1 cellular context compared by ENCODE assay signal in the genomic region with DNA sequence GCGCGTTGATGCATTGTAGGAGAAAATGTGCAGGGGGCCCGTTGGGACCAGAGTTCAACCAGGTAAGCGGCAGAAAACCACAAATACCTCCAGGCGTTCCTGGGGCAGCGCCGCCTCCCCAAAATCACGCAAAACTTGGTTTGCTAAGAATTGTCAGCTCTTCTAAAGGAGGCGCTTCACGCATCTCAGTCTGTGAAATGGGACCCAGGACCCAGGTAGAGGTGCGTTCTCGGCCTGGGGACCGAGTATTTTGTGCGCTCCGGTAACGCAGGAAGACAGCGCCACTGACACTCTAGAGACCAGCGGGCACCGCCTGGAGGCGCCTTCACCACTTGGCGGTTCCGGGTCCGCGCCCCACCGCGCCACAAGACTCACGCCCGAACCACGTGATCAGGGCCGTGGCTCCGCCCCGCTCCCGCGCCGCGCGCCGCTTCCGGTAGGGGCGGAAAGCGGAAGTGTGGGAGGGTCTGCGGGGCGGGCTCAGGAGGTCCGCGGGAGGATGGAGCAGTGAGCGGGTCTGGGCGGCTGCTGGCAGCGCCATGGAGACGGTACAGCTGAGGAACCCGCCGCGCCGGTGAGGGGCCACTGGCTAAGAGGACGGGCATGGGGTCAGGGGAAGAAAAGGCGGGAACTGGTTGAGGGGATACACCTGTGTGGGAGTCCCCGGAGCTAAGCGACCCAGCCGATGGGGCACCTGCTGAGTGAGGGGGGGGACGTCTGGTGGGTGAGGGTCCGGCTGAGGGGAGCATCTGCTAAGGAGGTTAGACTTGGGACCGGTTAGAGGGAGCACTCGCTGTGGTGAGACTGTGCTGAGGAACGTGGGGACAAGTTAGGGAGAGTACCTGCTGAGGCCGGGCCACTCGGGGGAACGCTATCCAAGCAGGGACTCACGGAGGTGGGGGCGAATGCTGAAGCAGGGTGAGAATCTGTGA.
TF ChIP-seq lines count a peak whose summit lies in the region.

A gene (plus strand): TSS at position 483 of the 932 bp plus-strand sequence. CDS start 57 bp downstream, at position 540.

TF ChIP-seq in GM12878, 131 proteins besides CTCF, POLR2A, EP300 and RAD21 (continued from another document and continues in another):
- TF ChIP-seq, protein P1, sequence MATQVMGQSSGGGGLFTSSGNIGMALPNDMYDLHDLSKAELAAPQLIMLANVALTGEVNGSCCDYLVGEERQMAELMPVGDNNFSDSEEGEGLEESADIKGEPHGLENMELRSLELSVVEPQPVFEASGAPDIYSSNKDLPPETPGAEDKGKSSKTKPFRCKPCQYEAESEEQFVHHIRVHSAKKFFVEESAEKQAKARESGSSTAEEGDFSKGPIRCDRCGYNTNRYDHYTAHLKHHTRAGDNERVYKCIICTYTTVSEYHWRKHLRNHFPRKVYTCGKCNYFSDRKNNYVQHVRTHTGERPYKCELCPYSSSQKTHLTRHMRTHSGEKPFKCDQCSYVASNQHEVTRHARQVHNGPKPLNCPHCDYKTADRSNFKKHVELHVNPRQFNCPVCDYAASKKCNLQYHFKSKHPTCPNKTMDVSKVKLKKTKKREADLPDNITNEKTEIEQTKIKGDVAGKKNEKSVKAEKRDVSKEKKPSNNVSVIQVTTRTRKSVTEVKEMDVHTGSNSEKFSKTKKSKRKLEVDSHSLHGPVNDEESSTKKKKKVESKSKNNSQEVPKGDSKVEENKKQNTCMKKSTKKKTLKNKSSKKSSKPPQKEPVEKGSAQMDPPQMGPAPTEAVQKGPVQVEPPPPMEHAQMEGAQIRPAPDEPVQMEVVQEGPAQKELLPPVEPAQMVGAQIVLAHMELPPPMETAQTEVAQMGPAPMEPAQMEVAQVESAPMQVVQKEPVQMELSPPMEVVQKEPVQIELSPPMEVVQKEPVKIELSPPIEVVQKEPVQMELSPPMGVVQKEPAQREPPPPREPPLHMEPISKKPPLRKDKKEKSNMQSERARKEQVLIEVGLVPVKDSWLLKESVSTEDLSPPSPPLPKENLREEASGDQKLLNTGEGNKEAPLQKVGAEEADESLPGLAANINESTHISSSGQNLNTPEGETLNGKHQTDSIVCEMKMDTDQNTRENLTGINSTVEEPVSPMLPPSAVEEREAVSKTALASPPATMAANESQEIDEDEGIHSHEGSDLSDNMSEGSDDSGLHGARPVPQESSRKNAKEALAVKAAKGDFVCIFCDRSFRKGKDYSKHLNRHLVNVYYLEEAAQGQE (IDR thresholded peaks at IDR 0.05; ENCODE audit: low read depth, low read length), result no peak
- TF ChIP-seq, protein P2, sequence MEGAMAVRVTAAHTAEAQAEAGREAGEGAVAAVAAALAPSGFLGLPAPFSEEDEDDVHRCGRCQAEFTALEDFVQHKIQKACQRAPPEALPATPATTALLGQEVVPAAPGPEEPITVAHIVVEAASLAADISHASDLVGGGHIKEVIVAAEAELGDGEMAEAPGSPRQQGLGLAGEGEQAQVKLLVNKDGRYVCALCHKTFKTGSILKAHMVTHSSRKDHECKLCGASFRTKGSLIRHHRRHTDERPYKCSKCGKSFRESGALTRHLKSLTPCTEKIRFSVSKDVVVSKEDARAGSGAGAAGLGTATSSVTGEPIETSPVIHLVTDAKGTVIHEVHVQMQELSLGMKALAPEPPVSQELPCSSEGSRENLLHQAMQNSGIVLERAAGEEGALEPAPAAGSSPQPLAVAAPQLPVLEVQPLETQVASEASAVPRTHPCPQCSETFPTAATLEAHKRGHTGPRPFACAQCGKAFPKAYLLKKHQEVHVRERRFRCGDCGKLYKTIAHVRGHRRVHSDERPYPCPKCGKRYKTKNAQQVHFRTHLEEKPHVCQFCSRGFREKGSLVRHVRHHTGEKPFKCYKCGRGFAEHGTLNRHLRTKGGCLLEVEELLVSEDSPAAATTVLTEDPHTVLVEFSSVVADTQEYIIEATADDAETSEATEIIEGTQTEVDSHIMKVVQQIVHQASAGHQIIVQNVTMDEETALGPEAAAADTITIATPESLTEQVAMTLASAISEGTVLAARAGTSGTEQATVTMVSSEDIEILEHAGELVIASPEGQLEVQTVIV (IDR thresholded peaks at IDR 0.05; ENCODE audit: borderline replicate concordance, partially characterized antibody), result peak; percentile 91
- TF ChIP-seq GATAD2B (conservative IDR thresholded peaks at IDR 0.05; ENCODE audit: low read depth) (peak; percentile 94), TBL1XR1 (IDR thresholded peaks at IDR 0.05; ENCODE audit: low read depth, low read length) (peak; percentile 20; the same call in 1 of the 2 replicates), CREB1 (IDR thresholded peaks at IDR 0.05; ENCODE audit: low read depth) (peak; percentile 60; the same call in 1 of the 2 replicates), CHD4 (IDR thresholded peaks at IDR 0.05) (no peak), YY1 (IDR thresholded peaks at IDR 0.05; ENCODE audit: low read depth, low read length) (no peak; the same call in 1 of the 2 replicates), JUNB (IDR thresholded peaks at IDR 0.05) (no peak), RUNX3 (IDR thresholded peaks at IDR 0.05; ENCODE audit: low read length) (peak; percentile 81), PAX5 (IDR thresholded peaks at IDR 0.05; ENCODE audit: borderline replicate concordance, low read depth, low read length) (peak; percentile 61; the same call in 1 of the 2 replicates), CEBPB (IDR thresholded peaks at IDR 0.05; ENCODE audit: borderline replicate concordance in 1 of 2, low read depth in 2 of 2, low read length in 2 of 2) (no peak), SPI1 (IDR thresholded peaks at IDR 0.05; ENCODE audit: borderline replicate concordance, insufficient read depth, low read depth, low read length) (peak; percentile 95), TCF3 (IDR thresholded peaks at IDR 0.05; ENCODE audit: borderline replicate concordance, insufficient read depth, low read depth, low read length) (peak; percentile 55; the same call in 1 of the 2 replicates), STAT1 (conservative IDR thresholded peaks at IDR 0.05) (no peak), SREBF1 (IDR thresholded peaks at IDR 0.05; ENCODE audit: low read length) (no peak), FOS (IDR thresholded peaks at IDR 0.05; ENCODE audit: borderline replicate concordance, extremely low read depth, insufficient read length) (no peak), CREM (IDR thresholded peaks at IDR 0.05; ENCODE audit: low read depth) (peak; percentile 30; the same call in 1 of the 2 replicates), MYB (IDR thresholded peaks at IDR 0.05; ENCODE audit: borderline replicate concordance, low read depth, low read length) (0 out of 2 replicates have a peak, but pooled peaks have one; percentile 63), BACH1 (IDR thresholded peaks at IDR 0.05; ENCODE audit: borderline replicate concordance) (peak; percentile 45; the same call in 1 of the 2 replicates), RBBP5 (conservative IDR thresholded peaks at IDR 0.05) (no peak), RFX5 (IDR thresholded peaks at IDR 0.05; ENCODE audit: low read depth, low read length) (no peak), TCF12 (IDR thresholded peaks at IDR 0.05; ENCODE audit: low read depth, low read length) (no peak; the same call in 1 of the 2 replicates), HCFC1 (IDR thresholded peaks at IDR 0.05; ENCODE audit: low read length) (peak; percentile 53), ESRRA (IDR thresholded peaks at IDR 0.05; ENCODE audit: low read length) (no peak), RAD51 (IDR thresholded peaks at IDR 0.05) (peak; percentile 96), TARDBP (IDR thresholded peaks at IDR 0.05; ENCODE audit: borderline replicate concordance) (no peak), MEF2B (IDR thresholded peaks at IDR 0.05; ENCODE audit: partially characterized antibody, poor library complexity, severe bottlenecking) (peak; percentile 50), POLR2AphosphoS2 (IDR thresholded peaks at IDR 0.05; ENCODE audit: low read depth, low read length) (peak; percentile 76), POLR2AphosphoS5 (IDR thresholded peaks at IDR 0.05; ENCODE audit: low read length) (peak; percentile 90), SMAD1 (IDR thresholded peaks at IDR 0.05; ENCODE audit: low read depth, partially characterized antibody) (no peak), MTA3 (IDR thresholded peaks at IDR 0.05; ENCODE audit: borderline replicate concordance, low read length) (no peak), POU2F2 (IDR thresholded peaks at IDR 0.05; ENCODE audit: borderline replicate concordance, low read depth, low read length) (0 out of 3 replicates have a peak, but pooled peaks have one; percentile 1)
- TF ChIP-seq, protein P3, sequence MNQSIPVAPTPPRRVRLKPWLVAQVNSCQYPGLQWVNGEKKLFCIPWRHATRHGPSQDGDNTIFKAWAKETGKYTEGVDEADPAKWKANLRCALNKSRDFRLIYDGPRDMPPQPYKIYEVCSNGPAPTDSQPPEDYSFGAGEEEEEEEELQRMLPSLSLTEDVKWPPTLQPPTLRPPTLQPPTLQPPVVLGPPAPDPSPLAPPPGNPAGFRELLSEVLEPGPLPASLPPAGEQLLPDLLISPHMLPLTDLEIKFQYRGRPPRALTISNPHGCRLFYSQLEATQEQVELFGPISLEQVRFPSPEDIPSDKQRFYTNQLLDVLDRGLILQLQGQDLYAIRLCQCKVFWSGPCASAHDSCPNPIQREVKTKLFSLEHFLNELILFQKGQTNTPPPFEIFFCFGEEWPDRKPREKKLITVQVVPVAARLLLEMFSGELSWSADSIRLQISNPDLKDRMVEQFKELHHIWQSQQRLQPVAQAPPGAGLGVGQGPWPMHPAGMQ (IDR thresholded peaks at IDR 0.05; ENCODE audit: borderline replicate concordance), result no peak; the same call in 1 of the 2 replicates
- TF ChIP-seq, protein P4, sequence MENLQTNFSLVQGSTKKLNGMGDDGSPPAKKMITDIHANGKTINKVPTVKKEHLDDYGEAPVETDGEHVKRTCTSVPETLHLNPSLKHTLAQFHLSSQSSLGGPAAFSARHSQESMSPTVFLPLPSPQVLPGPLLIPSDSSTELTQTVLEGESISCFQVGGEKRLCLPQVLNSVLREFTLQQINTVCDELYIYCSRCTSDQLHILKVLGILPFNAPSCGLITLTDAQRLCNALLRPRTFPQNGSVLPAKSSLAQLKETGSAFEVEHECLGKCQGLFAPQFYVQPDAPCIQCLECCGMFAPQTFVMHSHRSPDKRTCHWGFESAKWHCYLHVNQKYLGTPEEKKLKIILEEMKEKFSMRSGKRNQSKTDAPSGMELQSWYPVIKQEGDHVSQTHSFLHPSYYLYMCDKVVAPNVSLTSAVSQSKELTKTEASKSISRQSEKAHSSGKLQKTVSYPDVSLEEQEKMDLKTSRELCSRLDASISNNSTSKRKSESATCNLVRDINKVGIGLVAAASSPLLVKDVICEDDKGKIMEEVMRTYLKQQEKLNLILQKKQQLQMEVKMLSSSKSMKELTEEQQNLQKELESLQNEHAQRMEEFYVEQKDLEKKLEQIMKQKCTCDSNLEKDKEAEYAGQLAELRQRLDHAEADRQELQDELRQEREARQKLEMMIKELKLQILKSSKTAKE (IDR thresholded peaks at IDR 0.05; ENCODE audit: low read depth, poor library complexity, severe bottlenecking), result no peak
- TF ChIP-seq, protein P5, sequence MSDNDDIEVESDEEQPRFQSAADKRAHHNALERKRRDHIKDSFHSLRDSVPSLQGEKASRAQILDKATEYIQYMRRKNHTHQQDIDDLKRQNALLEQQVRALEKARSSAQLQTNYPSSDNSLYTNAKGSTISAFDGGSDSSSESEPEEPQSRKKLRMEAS (IDR thresholded peaks at IDR 0.05; ENCODE audit: low read depth, low read length), result peak; percentile 77
- TF ChIP-seq, protein P6, sequence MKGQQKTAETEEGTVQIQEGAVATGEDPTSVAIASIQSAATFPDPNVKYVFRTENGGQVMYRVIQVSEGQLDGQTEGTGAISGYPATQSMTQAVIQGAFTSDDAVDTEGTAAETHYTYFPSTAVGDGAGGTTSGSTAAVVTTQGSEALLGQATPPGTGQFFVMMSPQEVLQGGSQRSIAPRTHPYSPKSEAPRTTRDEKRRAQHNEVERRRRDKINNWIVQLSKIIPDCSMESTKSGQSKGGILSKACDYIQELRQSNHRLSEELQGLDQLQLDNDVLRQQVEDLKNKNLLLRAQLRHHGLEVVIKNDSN (IDR thresholded peaks at IDR 0.05; ENCODE audit: borderline replicate concordance, extremely low read length, insufficient read depth, low read depth, low read length), result peak; percentile 94
- TF ChIP-seq, protein P7, sequence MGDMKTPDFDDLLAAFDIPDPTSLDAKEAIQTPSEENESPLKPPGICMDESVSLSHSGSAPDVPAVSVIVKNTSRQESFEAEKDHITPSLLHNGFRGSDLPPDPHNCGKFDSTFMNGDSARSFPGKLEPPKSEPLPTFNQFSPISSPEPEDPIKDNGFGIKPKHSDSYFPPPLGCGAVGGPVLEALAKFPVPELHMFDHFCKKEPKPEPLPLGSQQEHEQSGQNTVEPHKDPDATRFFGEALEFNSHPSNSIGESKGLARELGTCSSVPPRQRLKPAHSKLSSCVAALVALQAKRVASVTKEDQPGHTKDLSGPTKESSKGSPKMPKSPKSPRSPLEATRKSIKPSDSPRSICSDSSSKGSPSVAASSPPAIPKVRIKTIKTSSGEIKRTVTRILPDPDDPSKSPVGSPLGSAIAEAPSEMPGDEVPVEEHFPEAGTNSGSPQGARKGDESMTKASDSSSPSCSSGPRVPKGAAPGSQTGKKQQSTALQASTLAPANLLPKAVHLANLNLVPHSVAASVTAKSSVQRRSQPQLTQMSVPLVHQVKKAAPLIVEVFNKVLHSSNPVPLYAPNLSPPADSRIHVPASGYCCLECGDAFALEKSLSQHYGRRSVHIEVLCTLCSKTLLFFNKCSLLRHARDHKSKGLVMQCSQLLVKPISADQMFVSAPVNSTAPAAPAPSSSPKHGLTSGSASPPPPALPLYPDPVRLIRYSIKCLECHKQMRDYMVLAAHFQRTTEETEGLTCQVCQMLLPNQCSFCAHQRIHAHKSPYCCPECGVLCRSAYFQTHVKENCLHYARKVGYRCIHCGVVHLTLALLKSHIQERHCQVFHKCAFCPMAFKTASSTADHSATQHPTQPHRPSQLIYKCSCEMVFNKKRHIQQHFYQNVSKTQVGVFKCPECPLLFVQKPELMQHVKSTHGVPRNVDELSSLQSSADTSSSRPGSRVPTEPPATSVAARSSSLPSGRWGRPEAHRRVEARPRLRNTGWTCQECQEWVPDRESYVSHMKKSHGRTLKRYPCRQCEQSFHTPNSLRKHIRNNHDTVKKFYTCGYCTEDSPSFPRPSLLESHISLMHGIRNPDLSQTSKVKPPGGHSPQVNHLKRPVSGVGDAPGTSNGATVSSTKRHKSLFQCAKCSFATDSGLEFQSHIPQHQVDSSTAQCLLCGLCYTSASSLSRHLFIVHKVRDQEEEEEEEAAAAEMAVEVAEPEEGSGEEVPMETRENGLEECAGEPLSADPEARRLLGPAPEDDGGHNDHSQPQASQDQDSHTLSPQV (IDR thresholded peaks at IDR 0.05), result no peak
